ENCODE assay signal across 21 cellular contexts in the genomic region with DNA sequence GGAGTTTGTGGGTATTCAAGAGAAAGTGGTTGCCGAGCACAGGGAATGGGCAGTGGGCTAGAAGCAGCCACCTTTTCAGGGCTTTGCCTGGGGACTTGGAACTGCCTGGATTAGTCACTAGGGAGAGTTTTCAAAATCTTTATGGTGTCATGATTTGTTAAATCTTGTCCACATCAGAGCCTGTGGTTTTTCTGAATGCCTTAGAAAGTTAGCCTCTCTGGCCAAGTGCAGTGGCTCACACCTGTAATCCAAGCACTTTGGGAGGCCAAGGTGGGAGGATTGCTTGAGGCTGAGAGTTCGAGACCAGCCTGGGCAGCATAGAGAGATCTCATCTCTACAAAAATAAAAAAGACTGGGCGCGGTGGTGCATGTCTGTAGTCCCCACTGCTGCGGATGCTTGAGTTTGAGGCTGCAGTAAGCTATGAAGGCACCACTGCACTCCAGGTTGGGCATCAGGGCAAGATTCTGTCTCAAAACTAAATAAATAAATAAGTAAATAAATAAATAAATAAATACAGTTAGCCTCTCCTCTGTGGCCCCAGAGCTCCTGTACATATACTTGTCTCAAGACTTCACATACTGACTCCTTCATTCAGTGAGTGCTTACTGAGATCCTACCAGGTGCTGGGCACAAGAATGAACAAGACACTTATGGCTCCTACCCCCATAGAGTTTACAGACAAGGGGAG.
DNase-seq lines count a peak whose midpoint lies in the region; FAIRE-seq and TF ChIP-seq lines count a peak whose summit lies in the region.
"Had no signal": no experiment of that assay in that cellular context is flagged by ENCODE, and none has a peak within 500 bp of the region (broad histone marks: within the 10 kb centered on the region; RNA-seq: fewer than 3 reads in every experiment).

No MANE protein-coding gene starts in this region.

- H2BK12ac ChIP-seq in mesenchymal stem cell (ENCODE audit: low read length in 2 of 2), result no peak overlapping the region

- H3K4me2 ChIP-seq in BLaER1 (peak overlapping the region; percentile 75), Loucy (ENCODE audit: low read depth, low read length, poor library complexity, severe bottlenecking) (peak overlapping the region; percentile 57), astrocyte (ENCODE audit: low read length) (peak overlapping the region; percentile 28), mesenchymal stem cell (ENCODE audit: low read length, poor library complexity, severe bottlenecking) (no peak overlapping the region)

- peaks cover 2% of the 10 kb centered on the region for H3K36me3 Mint-ChIP-seq in astrocyte (ENCODE audit: low read depth, unreplicated experiment)
- H3K36me3 Mint-ChIP-seq: CD4-positive, CD25-positive, alpha-beta regulatory T cell had no signal

- H3K4me3 ChIP-seq in BLaER1, result no peak overlapping the region
- no peak overlapping the region for H3K4me3 ChIP-seq in Loucy (ENCODE audit: low read length, poor library complexity, severe bottlenecking)
- H3K4me3 ChIP-seq in astrocyte (ENCODE audit: insufficient read depth, low read depth, low read length), result no peak overlapping the region
- no peak overlapping the region for H3K4me3 ChIP-seq in mesenchymal stem cell (ENCODE audit: insufficient read depth in 1 of 2, low read depth in 1 of 2, low read length in 2 of 2)
- no peak overlapping the region for H3K4me3 ChIP-seq in right atrium auricular region
- H3K4me3 ChIP-seq: suprapubic skin had no signal

- peak overlapping the region; percentile 54; the same call in 1 of the 2 replicates for H2AFZ ChIP-seq in Loucy (ENCODE audit: low read length)
- H2AFZ ChIP-seq in astrocyte (ENCODE audit: low read depth, low read length), result no peak overlapping the region
- no peak overlapping the region for H2AFZ ChIP-seq in mesenchymal stem cell (ENCODE audit: low read depth, low read length)

- H2BK15ac ChIP-seq in mesenchymal stem cell (ENCODE audit: low read depth, poor library complexity, severe bottlenecking), result no peak overlapping the region

- no peaks in the 10 kb centered on the region for H3K27me3 ChIP-seq in BLaER1
- H3K27me3 ChIP-seq in Loucy (ENCODE audit: insufficient read depth, low read length, poor library complexity, severe bottlenecking), result no peaks in the 10 kb centered on the region
- no peaks in the 10 kb centered on the region for H3K27me3 ChIP-seq in astrocyte (ENCODE audit: insufficient read depth, low read length)
- peaks cover 0 to 37% of the 10 kb centered on the region in 2 experiments for H3K27me3 ChIP-seq in mesenchymal stem cell (ENCODE audit: control insufficient read depth in 1 of 2, insufficient read depth in 1 of 2, low read length in 2 of 2)
- no peaks in the 10 kb centered on the region for H3K27me3 ChIP-seq in right atrium auricular region
- H3K27me3 ChIP-seq: suprapubic skin had no signal

- WGBS in mesenchymal stem cell, result 90% methylated on average over 4 of the region's 5 CpGs

- no peak overlapping the region for H2BK5ac ChIP-seq in mesenchymal stem cell (ENCODE audit: low read depth, low read length, poor library complexity, severe bottlenecking)

- no peak overlapping the region for H3K4me3 Mint-ChIP-seq in astrocyte (ENCODE audit: unreplicated experiment)
- H3K4me3 Mint-ChIP-seq: activated CD8-positive, alpha-beta T cell treated with anti-CD3 and anti-CD28 coated beads for 36 hours; CD4-positive, CD25-positive, alpha-beta regulatory T cell had no signal

- H3K79me2 ChIP-seq in Loucy (ENCODE audit: insufficient read depth, low read length), result no peaks in the 10 kb centered on the region
- H3K79me2 ChIP-seq in astrocyte (ENCODE audit: insufficient read depth, low read length), result no peaks in the 10 kb centered on the region

- no peak for FAIRE-seq in astrocyte (lab: Jason Lieb, UNC)
- FAIRE-seq: urothelium cell line had no signal

- H3K9me3 ChIP-seq in BLaER1, result no peaks in the 10 kb centered on the region
- no peaks in the 10 kb centered on the region for H3K9me3 ChIP-seq in Loucy (ENCODE audit: insufficient read depth, low read depth, low read length)
- no peaks in the 10 kb centered on the region for H3K9me3 ChIP-seq in astrocyte (ENCODE audit: insufficient read depth, low read depth, low read length)
- H3K9me3 ChIP-seq in mesenchymal stem cell (ENCODE audit: control insufficient read depth, low read length), result no peaks in the 10 kb centered on the region
- no peaks in the 10 kb centered on the region for H3K9me3 ChIP-seq in right atrium auricular region
- H3K9me3 ChIP-seq: suprapubic skin had no signal

- H4K8ac ChIP-seq in mesenchymal stem cell (ENCODE audit: low read length), result no peak overlapping the region

- DNase-seq in astrocyte (ENCODE audit: low read depth), result peak; percentile 66
- no peak for DNase-seq in mesenchymal stem cell
- DNase-seq in dedifferentiated amniotic fluid mesenchymal stem cell (ENCODE audit: extremely low spot score), result no peak
- DNase-seq in right atrium auricular region (ENCODE audit: low spot score), result no peak
- no peak for DNase-seq in NCI-H2227 treated with DMSO at 0.1 percent for 48 hours (lab: John Stamatoyannopoulos, UW)
- no peak for DNase-seq in SIG-M5 (lab: John Stamatoyannopoulos, UW)
- DNase-seq: activated CD8-positive, alpha-beta T cell treated with anti-CD3 and anti-CD28 coated beads for 36 hours; activated gamma-delta T cell treated with Interleukin-2 at 50 U/mL for 16 hours; activated T-cell treated with anti-CD3 and anti-CD28 coated beads, Interleukin-2, amount 50 U/mL, for 1 hour; dermis blood vessel endothelial cell; GDM1; hippocampal formation; NCI-H1417; NCI-H526; posterior cingulate gyrus; SHP77 had no signal

- TF ChIP-seq CTCF in Loucy (conservative IDR thresholded peaks at IDR 0.05; ENCODE audit: low read length) (no peak), astrocyte (IDR thresholded peaks at IDR 0.05; ENCODE audit: insufficient read depth, low read depth, low read length) (no peak), right atrium auricular region (IDR thresholded peaks at IDR 0.05) (no peak)

- peak overlapping the region; percentile 62; the same call in 1 of the 2 replicates for H3K27ac ChIP-seq in BLaER1
- peak overlapping the region; percentile 29 for H3K27ac ChIP-seq in astrocyte (ENCODE audit: low read depth, low read length)
- H3K27ac ChIP-seq in mesenchymal stem cell (ENCODE audit: low read length, poor library complexity, severe bottlenecking), result peak overlapping the region; percentile 81
- H3K27ac ChIP-seq in right atrium auricular region, result no peak overlapping the region
- H3K27ac ChIP-seq: suprapubic skin had no signal

- H3K9me3 Mint-ChIP-seq in astrocyte (ENCODE audit: unreplicated experiment), result no peaks in the 10 kb centered on the region
- H3K9me3 Mint-ChIP-seq: activated CD8-positive, alpha-beta T cell treated with anti-CD3 and anti-CD28 coated beads for 36 hours; CD4-positive, CD25-positive, alpha-beta regulatory T cell had no signal

- no peaks in the 10 kb centered on the region for H4K20me1 ChIP-seq in BLaER1
- no peaks in the 10 kb centered on the region for H4K20me1 ChIP-seq in Loucy (ENCODE audit: insufficient read depth, low read length, poor library complexity, severe bottlenecking)
- no peaks in the 10 kb centered on the region for H4K20me1 ChIP-seq in astrocyte (ENCODE audit: insufficient read depth, low read length)

- no peaks in the 10 kb centered on the region for H3K9me2 ChIP-seq in Loucy (replicated peaks; ENCODE audit: low read depth, low read length)

- H3K9ac ChIP-seq in BLaER1, result peak overlapping the region; percentile 30; the same call in 1 of the 2 replicates
- peak overlapping the region; percentile 49 for H3K9ac ChIP-seq in Loucy (ENCODE audit: low read depth, low read length, poor library complexity, severe bottlenecking)
- no peak overlapping the region for H3K9ac ChIP-seq in astrocyte (ENCODE audit: low read length)
- H3K9ac ChIP-seq in mesenchymal stem cell (ENCODE audit: low read length), result no peak overlapping the region

- H3K23ac ChIP-seq in mesenchymal stem cell (ENCODE audit: low read length in 2 of 2), result no peak overlapping the region

- no peaks in the 10 kb centered on the region for H3K27me3 Mint-ChIP-seq in astrocyte (ENCODE audit: low read depth, unreplicated experiment)

- no peak overlapping the region for H2BK120ac ChIP-seq in mesenchymal stem cell (ENCODE audit: low read depth, low read length)

- H3K4ac ChIP-seq in mesenchymal stem cell (ENCODE audit: low read depth in 1 of 2, low read length in 2 of 2), result no peak overlapping the region

- peak overlapping the region; percentile 97 for H2AK5ac ChIP-seq in mesenchymal stem cell (ENCODE audit: low read length, severe bottlenecking)

- H3K36me3 ChIP-seq in BLaER1 (no peaks in the 10 kb centered on the region), Loucy (ENCODE audit: insufficient read depth, low read length) (no peaks in the 10 kb centered on the region), astrocyte (ENCODE audit: insufficient read depth, low read length) (no peaks in the 10 kb centered on the region), mesenchymal stem cell (ENCODE audit: control insufficient read depth in 1 of 2, insufficient read depth in 2 of 2, low read depth in 1 of 2, low read length in 2 of 2) (no peaks in the 10 kb centered on the region), right atrium auricular region (no peaks in the 10 kb centered on the region)
- H3K36me3 ChIP-seq: suprapubic skin had no signal

- H3K4me1 Mint-ChIP-seq in astrocyte (ENCODE audit: low read depth, unreplicated experiment), result peaks cover 48% of the 10 kb centered on the region

- peaks cover 6% of the 10 kb centered on the region; the same call in 1 of the 2 replicates for H3F3A ChIP-seq in Loucy (ENCODE audit: low read depth)

- H3K18ac ChIP-seq in mesenchymal stem cell (ENCODE audit: low read depth in 1 of 2, low read length in 2 of 2), result no peak overlapping the region

- H3K79me1 ChIP-seq in mesenchymal stem cell (replicated peaks; ENCODE audit: low read length, poor library complexity, severe bottlenecking), result peaks cover 3% of the 10 kb centered on the region

- no peak overlapping the region for H4K91ac ChIP-seq in mesenchymal stem cell (ENCODE audit: low read length)

- H3K4me1 ChIP-seq in BLaER1 (peaks cover 80% of the 10 kb centered on the region), Loucy (ENCODE audit: insufficient read depth, low read length, poor library complexity, severe bottlenecking) (peaks cover 30% of the 10 kb centered on the region), astrocyte (ENCODE audit: insufficient read depth, low read length) (peaks cover 27% of the 10 kb centered on the region), mesenchymal stem cell (ENCODE audit: control insufficient read depth, insufficient read depth, low read depth, low read length) (peaks cover 18% of the 10 kb centered on the region), right atrium auricular region (no peaks in the 10 kb centered on the region)

- no peak overlapping the region for H3K14ac ChIP-seq in mesenchymal stem cell (ENCODE audit: low read length in 2 of 2)

- no peak overlapping the region for H3K27ac Mint-ChIP-seq in astrocyte (ENCODE audit: unreplicated experiment)
- H3K27ac Mint-ChIP-seq: activated CD8-positive, alpha-beta T cell treated with anti-CD3 and anti-CD28 coated beads for 36 hours had no signal

Comparison
In these comparisons a context has a peak if more than half of its experiments do, and no peak if none do; other contexts are left out.
1. H3K27ac ChIP-seq: peak in BLaER1 (single experiment), astrocyte (single experiment) and mesenchymal stem cell (single experiment); none in right atrium auricular region (0 of 2).
2. H3K9ac ChIP-seq: peak in BLaER1 (single experiment) and Loucy (single experiment); none in astrocyte (single experiment) and mesenchymal stem cell (single experiment).